8 cellular contexts compared by ENCODE assay signal in the genomic region with DNA sequence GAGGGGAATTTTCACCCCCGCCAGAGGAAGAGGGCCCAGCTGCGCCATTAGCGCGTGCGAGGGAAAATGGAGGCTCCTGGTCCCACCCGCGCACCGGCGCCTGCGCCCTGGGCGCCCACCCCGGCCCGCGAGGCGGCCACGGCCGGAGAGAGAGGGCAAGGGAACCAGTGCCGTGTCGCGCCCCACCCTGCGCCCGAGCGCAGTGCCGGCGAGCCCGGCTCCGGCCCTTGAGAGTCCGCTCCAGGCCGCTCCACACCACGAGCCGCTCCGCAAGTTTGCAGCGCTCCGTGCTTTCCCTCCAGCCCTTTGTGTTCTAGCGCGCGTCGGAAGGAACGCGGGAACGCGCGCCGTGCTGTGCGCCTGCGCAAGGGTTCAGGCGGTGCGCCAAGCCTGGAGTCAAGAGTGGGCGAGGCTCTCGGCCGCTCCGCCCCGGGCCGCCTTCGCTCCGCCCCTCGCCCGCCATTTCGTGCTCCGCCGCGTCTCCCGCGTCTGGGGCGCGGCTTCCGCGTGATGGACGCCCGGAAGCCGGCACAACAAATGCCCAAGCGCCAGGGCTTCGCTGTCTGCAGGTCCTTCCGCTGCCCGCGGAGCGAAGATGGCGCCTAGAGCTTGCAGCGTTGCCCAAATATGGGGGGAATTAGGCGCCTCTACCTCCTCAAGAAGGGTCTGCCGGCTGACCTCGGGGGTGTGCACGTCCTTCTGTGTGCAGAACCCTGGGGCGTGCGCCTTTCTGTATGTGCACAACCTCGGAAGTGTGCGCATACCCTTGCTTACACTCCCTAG. TPM values are rescaled to one million over a fixed set of nuclear protein-coding genes. Genes with fewer than 3 reads are reported as not detected.
A peak's percentile ranks its signal among the peaks of the same experiment; 100 is the strongest.
DNase-seq lines count a peak whose midpoint lies in the region; ATAC-seq and TF ChIP-seq lines count a peak whose summit lies in the region.

No MANE protein-coding gene starts in this region.

- in situ Hi-C loops in KBM-7 (cut with MboI; ENCODE audit: low pct_unique_long_range_greater_than_20kb, low sequenced_read_pairs), result loop anchor here (10.0 kb wide), 1 partner anchor 47 kb away; no protein-coding TSS in a partner anchor

- no peaks in the 10 kb centered on the region for H3K36me3 ChIP-seq in psoas muscle (ENCODE audit: insufficient read depth in 1 of 2, low read depth in 1 of 2)

- H3K9me3 Mint-ChIP-seq in T-helper 1 cell treated with Interleukin-12 subunit alpha and Interleukin-12 subunit beta and Interleukin-4 antibody, amounts not matched to agents 30 μg/mL and 1 μg/mL, for 36 hours, result no peaks in the 10 kb centered on the region

- H3K27ac ChIP-seq in psoas muscle, result peak overlapping the region; percentile 97

- H3K9me3 ChIP-seq in psoas muscle, result no peaks in the 10 kb centered on the region

- DNase-seq in DMS79 (lab: John Stamatoyannopoulos, UW) (peak; percentile 55), KBM-7 (peak; percentile 99), amygdala (lab: John Stamatoyannopoulos, UW) (peak; percentile 34 to 98 (median 91)), left ventricle myocardium superior (peak; percentile 98), psoas muscle (peak; percentile 97 to 99), ureter (ENCODE audit: low spot score) (peak; percentile 97)

- 6 to 9% (median 6%) methylated on average over 71 to 87 of the region's 87 CpGs for WGBS in psoas muscle, 3 donors

- intact Hi-C loops in left ventricle myocardium superior (cut with micrococcal nuclease), result no loop called here
- intact Hi-C loops in psoas muscle (cut with DNase I), result loop anchor here in 1 of 2 donors (1.0 kb wide), 1 partner anchor 44 kb away; no protein-coding TSS in a partner anchor

- no peaks in the 10 kb centered on the region for H3K27me3 ChIP-seq in psoas muscle (ENCODE audit: insufficient read depth in 3 of 3, low read length in 2 of 3)

- H3K36me3 Mint-ChIP-seq in T-helper 1 cell treated with Interleukin-12 subunit alpha and Interleukin-12 subunit beta and Interleukin-4 antibody, amounts not matched to agents 30 μg/mL and 1 μg/mL, for 36 hours (ENCODE audit: low read depth), result no peaks in the 10 kb centered on the region

- no peaks in the 10 kb centered on the region for H3K27me3 Mint-ChIP-seq in T-helper 1 cell treated with Interleukin-12 subunit alpha and Interleukin-12 subunit beta and Interleukin-4 antibody, amounts not matched to agents 30 μg/mL and 1 μg/mL, for 36 hours (ENCODE audit: low read depth)

- H3K4me1 ChIP-seq in psoas muscle, result peaks cover 17% of the 10 kb centered on the region

- peak overlapping the region; percentile 67 for H3K4me3 ChIP-seq in psoas muscle

- H3K4me1 Mint-ChIP-seq in T-helper 1 cell treated with Interleukin-12 subunit alpha and Interleukin-12 subunit beta and Interleukin-4 antibody, amounts not matched to agents 30 μg/mL and 1 μg/mL, for 36 hours (ENCODE audit: low read depth), result peaks cover 10% of the 10 kb centered on the region

- H3K27ac Mint-ChIP-seq in T-helper 1 cell treated with Interleukin-12 subunit alpha and Interleukin-12 subunit beta and Interleukin-4 antibody, amounts not matched to agents 30 μg/mL and 1 μg/mL, for 36 hours, result peak overlapping the region; percentile 96

- H3K4me3 Mint-ChIP-seq in T-helper 1 cell treated with Interleukin-12 subunit alpha and Interleukin-12 subunit beta and Interleukin-4 antibody, amounts not matched to agents 30 μg/mL and 1 μg/mL, for 36 hours, result peak overlapping the region; percentile 65

- ATAC-seq in GM21529 (IDR thresholded peaks at IDR 0.05; ENCODE audit: unreplicated experiment) (peak; percentile 64), left ventricle myocardium superior (peak; percentile 73), psoas muscle (peak; percentile 76 to 79 (median 78))

- TF ChIP-seq CTCF in psoas muscle (IDR thresholded peaks at IDR 0.05), result no peak

RNA-seq across cellular contexts. Expression of a gene that starts 46.1 kb away (rescaled TPM):
- 207 TPM for total RNA-seq in left ventricle myocardium superior
- 100 to 1,000 TPM; 124 to 263 (median 168) TPM for total RNA-seq in psoas muscle
- 100 to 1,000 TPM; 210 to 347 (median 274) TPM for polyA plus RNA-seq in psoas muscle
- total RNA-seq in ureter, result 1,016 TPM

Comparison
In these comparisons a context has a peak if more than half of its experiments do, and no peak if none do; other contexts are left out.
1. Peak in every context shown above with its lines: DNase-seq, ATAC-seq, H3K4me3 ChIP-seq and H3K27ac ChIP-seq.